1 cellular context compared by ENCODE assay signal in genomic region chr10:67767245-67767644, GRCh38.
TF ChIP-seq lines count a peak whose summit lies in the region.

No MANE protein-coding gene starts in this region.

TF ChIP-seq in IMR-90, 13 proteins besides CTCF, POLR2A, EP300 and RAD21 (continued from another document):
- peak; percentile 72 for TF ChIP-seq USF2 (IDR thresholded peaks at IDR 0.05; ENCODE audit: low read depth, low read length)
TF ChIP-seq in IMR-90: peak in this region for 1.
